ENCODE assay signal across 9 cellular contexts in the genomic region with DNA sequence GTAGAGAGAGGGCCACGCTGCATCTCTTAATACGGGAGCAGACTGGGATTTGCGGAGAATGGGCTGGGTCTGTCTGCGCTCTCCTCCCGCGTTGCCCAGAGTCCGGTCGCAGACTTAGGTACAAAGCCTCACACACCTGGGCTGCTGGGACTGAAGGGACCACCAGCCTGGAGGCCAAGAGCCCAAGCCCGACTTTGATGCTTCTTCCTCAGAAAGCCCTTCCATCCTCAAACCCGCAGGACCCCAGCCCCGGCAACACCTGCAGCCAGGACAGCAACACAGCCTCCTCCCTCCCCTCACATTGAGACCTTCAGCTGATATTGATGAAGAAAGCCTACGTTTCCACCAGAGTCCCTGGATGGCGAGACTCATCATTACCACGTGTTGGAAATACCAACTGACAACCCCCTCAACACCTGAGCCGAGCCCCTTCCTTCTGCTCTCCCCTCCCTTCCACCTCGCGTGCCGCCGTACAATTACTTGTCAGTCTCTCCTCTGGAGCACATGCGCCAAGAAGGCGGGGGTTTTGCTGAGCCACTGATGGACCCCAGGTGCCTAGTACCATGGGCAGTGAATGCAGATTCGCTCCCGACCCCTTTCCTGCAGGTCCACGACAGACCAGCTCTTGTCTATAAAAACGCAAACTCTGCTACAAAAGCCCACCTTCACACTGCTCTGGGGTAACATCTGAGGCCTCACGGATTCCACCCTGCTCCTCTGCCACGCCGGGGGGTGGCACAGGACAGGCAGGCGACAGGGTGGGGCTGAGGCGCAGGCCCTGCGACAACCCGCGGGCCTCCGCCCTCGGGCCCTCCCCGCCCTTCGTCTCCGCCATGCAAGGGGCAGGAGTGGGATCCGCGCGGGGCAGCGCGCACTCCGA. TPM values are rescaled to one million over a fixed set of nuclear protein-coding genes. Genes with fewer than 3 reads are reported as not detected.
DNase-seq lines count a peak whose midpoint lies in the region; ATAC-seq, FAIRE-seq and TF ChIP-seq lines count a peak whose summit lies in the region.
"Had no signal": no experiment of that assay in that cellular context is flagged by ENCODE, and none has a peak within 500 bp of the region (broad histone marks: within the 10 kb centered on the region; RNA-seq: fewer than 3 reads in every experiment).

No MANE protein-coding gene starts in this region.

- no peak overlapping the region for H4K91ac ChIP-seq in mesenchymal stem cell (ENCODE audit: low read length)

- H3K4me3 ChIP-seq in astrocyte of the spinal cord (ENCODE audit: low read depth, low read length) (peak overlapping the region; percentile 96), mesenchymal stem cell (ENCODE audit: insufficient read depth in 1 of 2, low read depth in 1 of 2, low read length in 2 of 2) (peak overlapping the region; percentile 82 to 94)

- ATAC-seq in CD4-positive, alpha-beta T cell (ENCODE audit: poor library complexity): peak; percentile 57
- peak; percentile 5 for ATAC-seq in HG03045 (IDR thresholded peaks at IDR 0.05; ENCODE audit: unreplicated experiment)

- 35% methylated on average over 41 of the region's 44 CpGs for WGBS in mesenchymal stem cell

- H3K36me3 ChIP-seq in mesenchymal stem cell (ENCODE audit: control insufficient read depth in 1 of 2, insufficient read depth in 2 of 2, low read depth in 1 of 2, low read length in 2 of 2): peaks cover 30 to 36% of the 10 kb centered on the region in 2 experiments

- no peak for FAIRE-seq in HTR-8/SVneo (lab: Jason Lieb, UNC)

- H2BK5ac ChIP-seq in mesenchymal stem cell (ENCODE audit: low read depth, low read length, poor library complexity, severe bottlenecking): no peak overlapping the region

- peak overlapping the region; percentile 74 for H3K27ac ChIP-seq in CD4-positive, alpha-beta T cell (ENCODE audit: low read depth, low read length)
- no peak overlapping the region for H3K27ac ChIP-seq in mesenchymal stem cell (ENCODE audit: low read length, poor library complexity, severe bottlenecking)

- H3K79me1 ChIP-seq in mesenchymal stem cell (replicated peaks; ENCODE audit: low read length, poor library complexity, severe bottlenecking): peaks cover 30% of the 10 kb centered on the region

- H3K4me3 Mint-ChIP-seq in CD4-positive, alpha-beta T cell: peak overlapping the region; percentile 85

- H3K4me1 ChIP-seq in mesenchymal stem cell (ENCODE audit: control insufficient read depth, insufficient read depth, low read depth, low read length): peaks cover 22% of the 10 kb centered on the region

- H2BK120ac ChIP-seq in mesenchymal stem cell (ENCODE audit: low read depth, low read length): peak overlapping the region; percentile 7

- H3K4me1 Mint-ChIP-seq in CD4-positive, alpha-beta T cell (ENCODE audit: low read depth): peaks cover 11% of the 10 kb centered on the region

- H3K14ac ChIP-seq in mesenchymal stem cell (ENCODE audit: low read length in 2 of 2): peak overlapping the region in 1 of 2 experiments; percentile 26

- peak overlapping the region; percentile 58 for H3K4me2 ChIP-seq in mesenchymal stem cell (ENCODE audit: low read length, poor library complexity, severe bottlenecking)

- peak overlapping the region; percentile 92 for H3K9ac ChIP-seq in mesenchymal stem cell (ENCODE audit: low read length)

- H2BK15ac ChIP-seq in mesenchymal stem cell (ENCODE audit: low read depth, poor library complexity, severe bottlenecking): no peak overlapping the region

- H3K9me3 Mint-ChIP-seq in CD4-positive, alpha-beta T cell: no peaks in the 10 kb centered on the region

- H3K27me3 Mint-ChIP-seq in CD4-positive, alpha-beta T cell: no peaks in the 10 kb centered on the region

- no peaks in the 10 kb centered on the region for H3K27me3 ChIP-seq in CD4-positive, alpha-beta T cell (ENCODE audit: control insufficient read depth, insufficient read depth, low read length)
- no peaks in the 10 kb centered on the region for H3K27me3 ChIP-seq in mesenchymal stem cell (ENCODE audit: control insufficient read depth in 1 of 2, insufficient read depth in 1 of 2, low read length in 2 of 2)

- peaks cover 29% of the 10 kb centered on the region for H3K36me3 Mint-ChIP-seq in CD4-positive, alpha-beta T cell (ENCODE audit: low read depth)

- peak overlapping the region; percentile 85 for H3K27ac Mint-ChIP-seq in CD4-positive, alpha-beta T cell

- intact Hi-C loops in CD4-positive, alpha-beta T cell (cut with DNase I, micrococcal nuclease): loop anchor here (1.0 to 10.0 kb wide), 4 partner anchors 15 to 1706 kb away; a partner anchor contains a TSS

- in situ Hi-C loops in astrocyte of the spinal cord (cut with HindIII; ENCODE audit: low sequenced_read_pairs): no loop called here

- H2AFZ ChIP-seq in mesenchymal stem cell (ENCODE audit: low read depth, low read length): no peak overlapping the region

- H3K23ac ChIP-seq in mesenchymal stem cell (ENCODE audit: low read length in 2 of 2): no peak overlapping the region

- no peak for TF ChIP-seq CTCF in CD4-positive, alpha-beta T cell (IDR thresholded peaks at IDR 0.05)
- TF ChIP-seq CTCF in astrocyte of the spinal cord (IDR thresholded peaks at IDR 0.05; ENCODE audit: low read depth, low read length): no peak

- H3K9me3 ChIP-seq in CD4-positive, alpha-beta T cell (ENCODE audit: control insufficient read depth, low read length): no peaks in the 10 kb centered on the region
- H3K9me3 ChIP-seq in mesenchymal stem cell (ENCODE audit: control insufficient read depth, low read length): no peaks in the 10 kb centered on the region

- H4K8ac ChIP-seq in mesenchymal stem cell (ENCODE audit: low read length): no peak overlapping the region

- H2BK12ac ChIP-seq in mesenchymal stem cell (ENCODE audit: low read length in 2 of 2): no peak overlapping the region

- no peak overlapping the region for H2AK5ac ChIP-seq in mesenchymal stem cell (ENCODE audit: low read length, severe bottlenecking)

- no peak overlapping the region for H3K18ac ChIP-seq in mesenchymal stem cell (ENCODE audit: low read depth in 1 of 2, low read length in 2 of 2)

- CTCF ChIA-PET in CD4-positive, alpha-beta T cell (lab: Charles Lee): interaction anchor here (1.9 kb wide), 1 partner anchor 16 kb away, joined by 15 read pairs; a partner anchor contains a TSS

- peak overlapping the region; percentile 42 to 60 for H3K4ac ChIP-seq in mesenchymal stem cell (ENCODE audit: low read depth in 1 of 2, low read length in 2 of 2)

- peak in 1 of 10 experiments; percentile 30 for DNase-seq in CD4-positive, alpha-beta T cell
- DNase-seq in astrocyte of the spinal cord (ENCODE audit: low read depth, low spot score) (no peak), mesenchymal stem cell (peak; percentile 17), epidermal melanocyte (ENCODE audit: insufficient read length, low spot score) (no peak), Ammon's horn (ENCODE audit: low spot score) (no peak), HTR-8/SVneo (ENCODE audit: insufficient read length, low spot score) (no peak), glomerular visceral epithelial cell (ENCODE audit: extremely low spot score) (no peak)

- POLR2A ChIA-PET in CD4-positive, alpha-beta T cell (lab: Charles Lee): interaction anchor here (6.5 kb wide), 1 partner anchor 15 kb away, joined by 40 read pairs; a partner anchor contains a TSS

RNA-seq across cellular contexts. Expression of a gene that starts 0.8 kb away (rescaled TPM):
- 10 to 100 TPM; 28.5 to 29.3 TPM for total RNA-seq in CD4-positive, alpha-beta T cell
- polyA plus RNA-seq in mesenchymal stem cell (2013, experiment 1 of 2): 11.6 TPM
- polyA plus RNA-seq in mesenchymal stem cell (2013, experiment 2 of 2): 11.6 TPM

RNA-seq across cellular contexts. Expression of a gene that starts 15.1 kb away (rescaled TPM):
- total RNA-seq in CD4-positive, alpha-beta T cell: 10 to 100 TPM; 50.7 to 52.5 TPM
- polyA plus RNA-seq in mesenchymal stem cell (2013, experiment 1 of 2): 38.5 TPM
- polyA plus RNA-seq in mesenchymal stem cell (2013, experiment 2 of 2): 39.6 TPM

RNA-seq across cellular contexts. Expression of a gene that starts 20.2 kb away (rescaled TPM):
- not detected for total RNA-seq in CD4-positive, alpha-beta T cell
- polyA plus RNA-seq in mesenchymal stem cell (2013, experiment 1 of 2): 0.03 TPM
- 0.04 TPM for polyA plus RNA-seq in mesenchymal stem cell (2013, experiment 2 of 2)
- total RNA-seq: HT1080 had no signal

RNA-seq across cellular contexts. Expression of a gene that starts 24.3 kb away (rescaled TPM):
- not detected for total RNA-seq in CD4-positive, alpha-beta T cell
- 19.5 TPM for polyA plus RNA-seq in mesenchymal stem cell (2013, experiment 1 of 2)
- polyA plus RNA-seq in mesenchymal stem cell (2013, experiment 2 of 2): 20.1 TPM
- total RNA-seq: HT1080 had no signal
